ENCODE assay signal across 8 cellular contexts in genomic region chr11:123577081-123577598, GRCh38.
DNase-seq lines count a peak whose midpoint lies in the region; ATAC-seq, FAIRE-seq and TF ChIP-seq lines count a peak whose summit lies in the region.

No MANE protein-coding gene starts in this region.

- H2AFZ ChIP-seq in PC-9 (no peak overlapping the region), fibroblast of lung (ENCODE audit: low read length) (no peak overlapping the region)

- WGBS in A549 (ENCODE audit: missing lambda C conversion rate): 47% methylated on average over 26 of the region's 37 CpGs

- peak overlapping the region; percentile 42 for H3K4me2 ChIP-seq in A549
- peak overlapping the region; percentile 6; the same call in 1 of the 2 replicates for H3K4me2 ChIP-seq in PC-9
- H3K4me2 ChIP-seq in fibroblast of lung (ENCODE audit: extremely low read depth, insufficient read depth, low read length): no peak overlapping the region

- no peaks in the 10 kb centered on the region for H3K9me2 ChIP-seq in PC-9 (ENCODE audit: insufficient read depth)

- H3K4me3 ChIP-seq in A549 (no peak overlapping the region), PC-9 (no peak overlapping the region), fibroblast of lung (replicated peaks in 1 of 4; ENCODE audit: control extremely low read depth in 1 of 4, insufficient read depth in 1 of 4, low read depth in 3 of 4, low read length in 4 of 4) (no peak overlapping the region)

- DNase-seq in A549 (ENCODE audit: low read depth in 1 of 2, low spot score in 1 of 2) (peak; percentile 44 to 64), GM12891 (ENCODE audit: insufficient read length, low spot score) (peak; percentile 79), PC-9 (peak in 1 of 2 experiments; percentile 66), fibroblast of lung (ENCODE audit: low read depth in 2 of 2) (peak; percentile 24 to 35), neural crest cell (ENCODE audit: low read depth, low spot score) (peak; percentile 85), superior temporal gyrus (ENCODE audit: extremely low spot score) (peak; percentile 81)

- H3K27ac ChIP-seq in A549: no peak overlapping the region
- no peak overlapping the region for H3K27ac ChIP-seq in PC-9
- no peak overlapping the region for H3K27ac ChIP-seq in fibroblast of lung (ENCODE audit: insufficient read depth, low read length)

- H3K79me2 ChIP-seq in PC-9 (ENCODE audit: low read depth): no peaks in the 10 kb centered on the region
- H3K79me2 ChIP-seq in fibroblast of lung (ENCODE audit: control insufficient read depth, insufficient read depth, low read length): no peaks in the 10 kb centered on the region

- H3K9me3 Mint-ChIP-seq in activated T-helper 17 cell treated with anti-CD3 and anti-CD28 coated beads, Interleukin-2, amount 50 U/mL, for 72 hours: no peaks in the 10 kb centered on the region
- H3K9me3 Mint-ChIP-seq in neural crest cell: no peaks in the 10 kb centered on the region

- no peaks in the 10 kb centered on the region for H3K36me3 ChIP-seq in PC-9 (ENCODE audit: low read depth)
- H3K36me3 ChIP-seq in fibroblast of lung (ENCODE audit: control insufficient read depth, insufficient read depth, low read length): no peaks in the 10 kb centered on the region

- no peaks in the 10 kb centered on the region for H3K27me3 ChIP-seq in PC-9 (ENCODE audit: insufficient read depth, low read depth)
- peaks cover 3% of the 10 kb centered on the region for H3K27me3 ChIP-seq in fibroblast of lung (ENCODE audit: control insufficient read depth, insufficient read depth, low read length)

- TF ChIP-seq POLR2A in A549 (IDR thresholded peaks at IDR 0.05; ENCODE audit: low read length): no peak
- TF ChIP-seq POLR2A in GM12891 (IDR thresholded peaks at IDR 0.05; ENCODE audit: low read depth, low read length): no peak

- no peak overlapping the region for H3K27ac Mint-ChIP-seq in activated T-helper 17 cell treated with anti-CD3 and anti-CD28 coated beads, Interleukin-2, amount 50 U/mL, for 72 hours
- no peak overlapping the region for H3K27ac Mint-ChIP-seq in neural crest cell (ENCODE audit: unreplicated experiment)

- CTCF ChIA-PET in A549 (lab: Yijun Ruan, JAX) (interaction anchor here (0.6 to 2.2 kb wide), 22 partner anchors 9 to 644 kb away, joined by 3 to 9 read pairs (median 4); no protein-coding TSS in a partner anchor), PC-9 (lab: Charles Lee) (interaction anchor here (0.6 to 0.9 kb wide), 3 partner anchors 71 to 432 kb away, joined by 3 to 4 read pairs (median 3); no protein-coding TSS in a partner anchor)

- POLR2A ChIA-PET in A549 (lab: Yijun Ruan, JAX) (no interaction called here), PC-9 (lab: Charles Lee; ENCODE audit: unreplicated experiment) (no interaction called here)

- no peaks in the 10 kb centered on the region for H3F3A ChIP-seq in PC-9 (ENCODE audit: insufficient read depth, low read depth)

- intact Hi-C loops in PC-9 (cut with micrococcal nuclease; ENCODE audit: unreplicated experiment): loop anchor here (1.0 to 10.0 kb wide), 4 partner anchors 66 to 315 kb away; no protein-coding TSS in a partner anchor

- FAIRE-seq in A549 (lab: Jason Lieb, UNC): no peak
- peak; percentile 99 for FAIRE-seq in GM12891 (lab: Jason Lieb, UNC)

- TF ChIP-seq CTCF in A549 (IDR thresholded peaks at IDR 0.05): peak; percentile 56
- TF ChIP-seq CTCF in PC-9 (conservative IDR thresholded peaks at IDR 0.05): peak; percentile 92
- TF ChIP-seq CTCF in fibroblast of lung (conservative IDR thresholded peaks at IDR 0.05 in 1 of 2, IDR thresholded peaks at IDR 0.05 in 1 of 2; ENCODE audit: low read depth in 1 of 2, low read length in 2 of 2): peak; percentile 79 to 94
- peak; percentile 89 for TF ChIP-seq CTCF in neural crest cell (conservative IDR thresholded peaks at IDR 0.05)

- peak; percentile 53 to 71; a peak in 3 of 6 replicates for ATAC-seq in A549
- peak; percentile 62 for ATAC-seq in HG03159 (IDR thresholded peaks at IDR 0.05; ENCODE audit: unreplicated experiment)
- peak; percentile 61 for ATAC-seq in activated T-helper 17 cell treated with anti-CD3 and anti-CD28 coated beads, Interleukin-2, amount 50 U/mL, for 72 hours (replicated peaks)

- TF ChIP-seq EP300 in A549 (IDR thresholded peaks at IDR 0.05): no peak

- no peaks in the 10 kb centered on the region for H3K36me3 Mint-ChIP-seq in activated T-helper 17 cell treated with anti-CD3 and anti-CD28 coated beads, Interleukin-2, amount 50 U/mL, for 72 hours (ENCODE audit: low read depth)
- H3K36me3 Mint-ChIP-seq in neural crest cell (ENCODE audit: low read depth): no peaks in the 10 kb centered on the region

- H3K27me3 Mint-ChIP-seq in activated T-helper 17 cell treated with anti-CD3 and anti-CD28 coated beads, Interleukin-2, amount 50 U/mL, for 72 hours: no peaks in the 10 kb centered on the region
- peaks cover 11% of the 10 kb centered on the region for H3K27me3 Mint-ChIP-seq in neural crest cell (ENCODE audit: low read depth)

- H3K4me1 Mint-ChIP-seq in activated T-helper 17 cell treated with anti-CD3 and anti-CD28 coated beads, Interleukin-2, amount 50 U/mL, for 72 hours: peaks cover 20% of the 10 kb centered on the region
- peaks cover 18% of the 10 kb centered on the region for H3K4me1 Mint-ChIP-seq in neural crest cell

- peak; percentile 59 to 64 for TF ChIP-seq RAD21 in A549 (conservative IDR thresholded peaks at IDR 0.05 in 1 of 2, IDR thresholded peaks at IDR 0.05 in 1 of 2)

- no TSS peak for BruUV-seq in PC-9 (replicated peaks; lab: Mats Ljungman, UMichigan)

- peaks cover 14% of the 10 kb centered on the region; the same call in 1 of the 2 replicates for H4K20me1 ChIP-seq in PC-9 (ENCODE audit: insufficient read depth)
- H4K20me1 ChIP-seq in fibroblast of lung (ENCODE audit: control insufficient read depth, extremely low read depth, insufficient read depth, low read length): no peaks in the 10 kb centered on the region

- no peak overlapping the region for H3K9ac ChIP-seq in fibroblast of lung (ENCODE audit: insufficient read depth, low read length)

- peak overlapping the region; percentile 18 for H3K4me3 Mint-ChIP-seq in activated T-helper 17 cell treated with anti-CD3 and anti-CD28 coated beads, Interleukin-2, amount 50 U/mL, for 72 hours
- H3K4me3 Mint-ChIP-seq in neural crest cell: no peak overlapping the region

- H3K9me3 ChIP-seq in A549: no peaks in the 10 kb centered on the region
- no peaks in the 10 kb centered on the region for H3K9me3 ChIP-seq in PC-9 (ENCODE audit: insufficient read depth, low read depth)
- no peaks in the 10 kb centered on the region for H3K9me3 ChIP-seq in fibroblast of lung (ENCODE audit: control insufficient read depth, insufficient read depth, low read depth, low read length)

- H3K4me1 ChIP-seq in A549 (peaks cover 33% of the 10 kb centered on the region), PC-9 (replicated peaks; ENCODE audit: insufficient read depth) (no peaks in the 10 kb centered on the region), fibroblast of lung (ENCODE audit: control insufficient read depth, extremely low read depth, insufficient read depth, low read length) (no peaks in the 10 kb centered on the region)

TF ChIP-seq in A549, 52 proteins besides CTCF, POLR2A, EP300 and RAD21 (continues in another document):
- TF ChIP-seq PHF8 (IDR thresholded peaks at IDR 0.05; ENCODE audit: borderline replicate concordance, low read depth) (no peak), GATA3 (IDR thresholded peaks at IDR 0.05; ENCODE audit: borderline replicate concordance) (no peak), HOXB13 (CRISPR knock-in tag; IDR thresholded peaks at IDR 0.05; ENCODE audit: low read depth) (no peak), CBX2 (IDR thresholded peaks at IDR 0.05; ENCODE audit: borderline replicate concordance, low read depth) (no peak), MAX (IDR thresholded peaks at IDR 0.05) (peak; percentile 71; the same call in 1 of the 2 replicates), ZNF302 (CRISPR knock-in tag; IDR thresholded peaks at IDR 0.05) (no peak), USF2 (IDR thresholded peaks at IDR 0.05) (no peak), ZFP36 (IDR thresholded peaks at IDR 0.05; ENCODE audit: borderline replicate concordance, partially characterized antibody) (no peak), MAFK (IDR thresholded peaks at IDR 0.05; ENCODE audit: partially characterized antibody) (no peak), TP53 (CRISPR knock-in tag; IDR thresholded peaks at IDR 0.05) (no peak)

TF ChIP-seq in GM12891, 5 proteins besides CTCF, POLR2A, EP300 and RAD21:
- no peak for TF ChIP-seq POLR2AphosphoS5 (IDR thresholded peaks at IDR 0.05; ENCODE audit: low read depth, low read length)
- no peak for TF ChIP-seq SPI1 (IDR thresholded peaks at IDR 0.05; ENCODE audit: low read depth, low read length)
- TF ChIP-seq POU2F2 (IDR thresholded peaks at IDR 0.05; ENCODE audit: low read depth, low read length): no peak
